36 cellular contexts compared by ENCODE assay signal in genomic region chr6:21159465-21159864, GRCh38.
DNase-seq lines count a peak whose midpoint lies in the region; ATAC-seq, FAIRE-seq and TF ChIP-seq lines count a peak whose summit lies in the region.
"Had no signal": no experiment of that assay in that cellular context is flagged by ENCODE, and none has a peak within 500 bp of the region (broad histone marks: within the 10 kb centered on the region; RNA-seq: fewer than 3 reads in every experiment).

No MANE protein-coding gene starts in this region.

- no peak overlapping the region for H3K56ac ChIP-seq in H1 (replicated peaks; ENCODE audit: insufficient read length, low read depth, low read length)

- H3K79me2 ChIP-seq in H1 (ENCODE audit: control insufficient read depth in 1 of 2, insufficient read depth in 2 of 2, low read length in 2 of 2), result no peaks in the 10 kb centered on the region
- H3K79me2 ChIP-seq in Karpas-422 (ENCODE audit: low read length), result no peaks in the 10 kb centered on the region

- WGBS in H1 (ENCODE audit: extremely low coverage in 1 of 2, insufficient coverage in 1 of 2, insufficient read length in 1 of 2, insufficient replicate concordance in 2 of 2, low coverage in 1 of 2, low lambda C conversion rate in 2 of 2, missing lambda C conversion rate in 1 of 2), 2 experiments, result 98% methylated on average over 3 of the region's 3 CpGs; no CpG with 5 or more reads in 1 of the 2 experiments
- WGBS in endodermal cell (ENCODE audit: insufficient coverage in 1 of 2, insufficient read length in 1 of 2), 2 experiments, result 93 to 100% methylated on average over 2 to 3 of the region's 3 CpGs

- no peaks in the 10 kb centered on the region for H3K9me3 Mint-ChIP-seq in endodermal cell
- H3K9me3 Mint-ChIP-seq: naive thymus-derived CD4-positive, alpha-beta T cell; T-helper 2 cell treated with Interferon-gamma antibody and Interleukin-4, amounts not matched to agents 5 μg/mL and 100 μg/mL, for 36 hours had no signal

- no peaks in the 10 kb centered on the region for H3K36me3 Mint-ChIP-seq in endodermal cell (ENCODE audit: low read depth)

- no peak overlapping the region for H2BK12ac ChIP-seq in H1 (ENCODE audit: low read depth, low read length)

- no peak overlapping the region for H4K8ac ChIP-seq in H1 (ENCODE audit: extremely low read depth, insufficient read depth, low read length)

- no peak overlapping the region for H3K4me2 ChIP-seq in H1 (ENCODE audit: insufficient read depth in 1 of 2, low read depth in 2 of 2, low read length in 2 of 2)
- H3K4me2 ChIP-seq in Karpas-422 (ENCODE audit: low read depth, low read length, poor library complexity, severe bottlenecking), result no peak overlapping the region

- no peaks in the 10 kb centered on the region for H3K9me2 ChIP-seq in Karpas-422 (replicated peaks; ENCODE audit: insufficient read depth, low read length)

- no peak overlapping the region for H3K18ac ChIP-seq in H1 (ENCODE audit: extremely low read depth, low read length)

- H2BK20ac ChIP-seq in H1 (ENCODE audit: low read length), result no peak overlapping the region; the same call in 1 of the 2 replicates

- no peak overlapping the region for H3K9ac ChIP-seq in H1 (replicated peaks in 1 of 4; ENCODE audit: extremely low read depth in 1 of 4, low read depth in 3 of 4, low read length in 3 of 4)
- no peak overlapping the region for H3K9ac ChIP-seq in endodermal cell (ENCODE audit: extremely low read depth, low read length, poor library complexity, severe bottlenecking)
- no peak overlapping the region for H3K9ac ChIP-seq in Karpas-422 (ENCODE audit: low read length)

- H3K27me3 ChIP-seq in H1 (replicated peaks in 1 of 4; ENCODE audit: control insufficient read depth in 3 of 4, extremely low read depth in 1 of 4, insufficient read depth in 3 of 4, low read length in 3 of 4) (no peaks in the 10 kb centered on the region), endodermal cell (ENCODE audit: control insufficient read depth, insufficient read depth, low read length, poor library complexity, severe bottlenecking) (no peaks in the 10 kb centered on the region), Karpas-422 (ENCODE audit: low read length) (no peaks in the 10 kb centered on the region)
- H3K27me3 ChIP-seq: gastroesophageal sphincter, neutrophil had no signal

- CTCF ChIA-PET in H1 (lab: Charles Lee; ENCODE audit: partially characterized antibody), result interaction anchor here (0.7 kb wide), 1 partner anchor 781 kb away, joined by 4 read pairs; no protein-coding TSS in a partner anchor

- H3K79me1 ChIP-seq in H1 (ENCODE audit: low read depth, low read length), result no peaks in the 10 kb centered on the region

- no peak for TF ChIP-seq EP300 in H1 (IDR thresholded peaks at IDR 0.05; ENCODE audit: borderline replicate concordance in 1 of 2, low read depth in 2 of 2, low read length in 2 of 2)

- DNase-seq in NCI-H82 (lab: John Stamatoyannopoulos, UW) (peak; percentile 23), NCI-H82 treated with DMSO at 0.1 percent for 48 hours (lab: John Stamatoyannopoulos, UW; ENCODE audit: unreplicated experiment) (no peak), H1 (ENCODE audit: low read depth in 1 of 2, low spot score in 2 of 2) (no peak), endodermal cell (no peak), Karpas-422 (no peak)
- DNase-seq: activated CD4-positive, alpha-beta T cell treated with anti-CD3 and anti-CD28 coated beads for 4 hours; activated CD8-positive, alpha-beta memory T cell treated with anti-CD3 and anti-CD28 coated beads for 24 hours; activated effector memory CD4-positive, alpha-beta T cell treated with Interleukin-2 at 50 U/mL for 16 hours; activated T-cell treated with anti-CD3 and anti-CD28 coated beads for 4 hours; anterior cingulate cortex; C1 segment of cervical spinal cord; COR-L47; DMS53; left cardiac atrium; MV-4-11; naive thymus-derived CD4-positive, alpha-beta T cell; NCI-H1436; NCI-H748 treated with DMSO at 0.1 percent for 48 hours; right cardiac atrium; SIG-M5; stimulated activated CD4-positive, alpha-beta T cell treated with anti-CD3 and anti-CD28 coated beads, Interleukin-1b, Interleukin-23, amount 100 ng/mL, for 48 hours; stimulated activated naive CD8-positive, alpha-beta T cell treated with anti-CD3 and anti-CD28 coated beads, Interleukin-15, Interleukin-2, amounts not matched to agents 100 U/mL and 50 U/mL, for 24 hours had no signal

- peaks cover 0 to 7% (median 0%) of the 10 kb centered on the region in 4 experiments; a peak in 1 of 7 replicates for H3K4me1 ChIP-seq in H1 (replicated peaks in 1 of 4; ENCODE audit: control insufficient read depth in 3 of 4, insufficient read depth in 4 of 4, low read length in 3 of 4)
- peaks cover 7% of the 10 kb centered on the region for H3K4me1 ChIP-seq in endodermal cell (ENCODE audit: control insufficient read depth, insufficient read depth, low read length)
- H3K4me1 ChIP-seq in Karpas-422 (ENCODE audit: low read length), result no peaks in the 10 kb centered on the region

- no peak for TF ChIP-seq POLR2A in H1 (IDR thresholded peaks at IDR 0.05; ENCODE audit: control extremely low read depth in 1 of 2, low read depth in 2 of 2, low read length in 2 of 2)

- peak; percentile 49 for ATAC-seq in GM19463 (IDR thresholded peaks at IDR 0.05; ENCODE audit: unreplicated experiment)
- ATAC-seq in HG02981 (IDR thresholded peaks at IDR 0.05; ENCODE audit: unreplicated experiment), result peak; percentile 33
- ATAC-seq in HG03442 (IDR thresholded peaks at IDR 0.05; ENCODE audit: unreplicated experiment), result no peak
- ATAC-seq: activated naive CD4-positive, alpha-beta T cell treated with anti-CD3 and anti-CD28 coated beads, Interleukin-2, amount 50 U/mL, for 72 hours; gastroesophageal sphincter; HepG2; left cardiac atrium; naive thymus-derived CD4-positive, alpha-beta T cell; right cardiac atrium; stimulated activated naive CD8-positive, alpha-beta T cell treated with anti-CD3 and anti-CD28 coated beads, Interleukin-15, Interleukin-2, amounts not matched to agents 100 U/mL and 50 U/mL, for 24 hours had no signal

- POLR2A ChIA-PET in H1 (lab: Charles Lee; ENCODE audit: partially characterized antibody), result no interaction called here

- no peak for TF ChIP-seq CTCF in H1 (IDR thresholded peaks at IDR 0.05; ENCODE audit: control extremely low read depth in 1 of 3, insufficient read depth in 1 of 3, low read depth in 1 of 3, low read length in 3 of 3)
- no peak for TF ChIP-seq CTCF in endodermal cell (conservative IDR thresholded peaks at IDR 0.05)

- H3K36me3 ChIP-seq in H1 (ENCODE audit: control insufficient read depth in 2 of 4, insufficient read depth in 4 of 4, low read length in 3 of 4) (no peaks in the 10 kb centered on the region), endodermal cell (ENCODE audit: control insufficient read depth, insufficient read depth, low read length) (no peaks in the 10 kb centered on the region), Karpas-422 (ENCODE audit: insufficient read depth, low read length) (no peaks in the 10 kb centered on the region)
- H3K36me3 ChIP-seq: gastroesophageal sphincter, neutrophil, thoracic aorta had no signal

- no peak overlapping the region for H3K4me3 Mint-ChIP-seq in endodermal cell
- H3K4me3 Mint-ChIP-seq: naive thymus-derived CD4-positive, alpha-beta T cell; T-helper 2 cell treated with Interferon-gamma antibody and Interleukin-4, amounts not matched to agents 5 μg/mL and 100 μg/mL, for 36 hours had no signal

- no peak for FAIRE-seq in H1 (lab: Jason Lieb, UNC)
- FAIRE-seq: bronchial epithelial cell, H54, urothelium cell line had no signal

- no peak overlapping the region for H3K14ac ChIP-seq in H1 (ENCODE audit: insufficient read length)

- H3K23ac ChIP-seq in H1 (ENCODE audit: insufficient read length), result no peak overlapping the region

- no peak overlapping the region for H2AK5ac ChIP-seq in H1 (ENCODE audit: low read depth, low read length)

- H4K20me1 ChIP-seq in H1 (replicated peaks in 1 of 2; ENCODE audit: control insufficient read depth in 1 of 2, insufficient read depth in 2 of 2, low read length in 2 of 2), result no peaks in the 10 kb centered on the region
- H4K20me1 ChIP-seq in Karpas-422 (ENCODE audit: insufficient read depth, low read depth, low read length), result no peaks in the 10 kb centered on the region

- no peak overlapping the region for H4K5ac ChIP-seq in H1 (ENCODE audit: insufficient read length, low read depth, low read length)

- peak overlapping the region; percentile 53 for H3K4ac ChIP-seq in H1 (replicated peaks; ENCODE audit: insufficient read length, low read depth, low read length)

- H3K4me1 Mint-ChIP-seq in endodermal cell, result peaks cover 21% of the 10 kb centered on the region

- H3K27ac Mint-ChIP-seq in endodermal cell, result no peak overlapping the region
- H3K27ac Mint-ChIP-seq: activated naive CD4-positive, alpha-beta T cell treated with anti-CD3 and anti-CD28 coated beads, Interleukin-2, amount 50 U/mL, for 72 hours; naive thymus-derived CD4-positive, alpha-beta T cell; T-helper 2 cell treated with Interferon-gamma antibody and Interleukin-4, amounts not matched to agents 5 μg/mL and 100 μg/mL, for 36 hours had no signal

- no peaks in the 10 kb centered on the region for H3K27me3 Mint-ChIP-seq in endodermal cell (ENCODE audit: insufficient read depth)
- H3K27me3 Mint-ChIP-seq: naive thymus-derived CD4-positive, alpha-beta T cell had no signal

- no peak overlapping the region for H3K4me3 ChIP-seq in H1 (ENCODE audit: extremely low read depth in 1 of 4, insufficient read depth in 2 of 4, low read depth in 3 of 4, low read length in 4 of 4)
- H3K4me3 ChIP-seq in endodermal cell (ENCODE audit: low read length), result no peak overlapping the region
- H3K4me3 ChIP-seq in Karpas-422 (ENCODE audit: low read length), result no peak overlapping the region
- H3K4me3 ChIP-seq: gastroesophageal sphincter, lung, thoracic aorta had no signal

- no peaks in the 10 kb centered on the region for H3K23me2 ChIP-seq in H1 (ENCODE audit: low read depth, low read length)

- no peak overlapping the region for H2BK15ac ChIP-seq in H1 (ENCODE audit: low read length)

- no peak overlapping the region for H2AFZ ChIP-seq in H1 (ENCODE audit: low read length)
- H2AFZ ChIP-seq in Karpas-422 (ENCODE audit: low read length), result no peak overlapping the region

- H3K27ac ChIP-seq in H1 (ENCODE audit: low read depth, low read length) (no peak overlapping the region), endodermal cell (ENCODE audit: low read depth, low read length) (no peak overlapping the region), Karpas-422 (ENCODE audit: low read length) (no peak overlapping the region)
- H3K27ac ChIP-seq: 22Rv1, gastroesophageal sphincter, neutrophil, thoracic aorta had no signal

- H3K9me3 ChIP-seq in H1 (ENCODE audit: insufficient read depth in 2 of 2, low read depth in 1 of 2, low read length in 1 of 2) (no peaks in the 10 kb centered on the region), endodermal cell (ENCODE audit: control insufficient read depth, low read length) (no peaks in the 10 kb centered on the region), Karpas-422 (ENCODE audit: low read length) (no peaks in the 10 kb centered on the region)
- H3K9me3 ChIP-seq: gastroesophageal sphincter, neutrophil, thoracic aorta had no signal

- H2BK5ac ChIP-seq in H1 (ENCODE audit: low read depth, low read length), result no peak overlapping the region

- H2BK120ac ChIP-seq in H1 (replicated peaks; ENCODE audit: low read depth, low read length), result peak overlapping the region; percentile 28

- H4K91ac ChIP-seq in H1 (replicated peaks; ENCODE audit: insufficient read length, low read length), result no peak overlapping the region

- no peak for TF ChIP-seq RAD21 in H1 (IDR thresholded peaks at IDR 0.05 in 1 of 2, conservative IDR thresholded peaks at IDR 0.05 in 1 of 2; ENCODE audit: low read depth in 2 of 2, low read length in 2 of 2)
